In the genomic region with DNA sequence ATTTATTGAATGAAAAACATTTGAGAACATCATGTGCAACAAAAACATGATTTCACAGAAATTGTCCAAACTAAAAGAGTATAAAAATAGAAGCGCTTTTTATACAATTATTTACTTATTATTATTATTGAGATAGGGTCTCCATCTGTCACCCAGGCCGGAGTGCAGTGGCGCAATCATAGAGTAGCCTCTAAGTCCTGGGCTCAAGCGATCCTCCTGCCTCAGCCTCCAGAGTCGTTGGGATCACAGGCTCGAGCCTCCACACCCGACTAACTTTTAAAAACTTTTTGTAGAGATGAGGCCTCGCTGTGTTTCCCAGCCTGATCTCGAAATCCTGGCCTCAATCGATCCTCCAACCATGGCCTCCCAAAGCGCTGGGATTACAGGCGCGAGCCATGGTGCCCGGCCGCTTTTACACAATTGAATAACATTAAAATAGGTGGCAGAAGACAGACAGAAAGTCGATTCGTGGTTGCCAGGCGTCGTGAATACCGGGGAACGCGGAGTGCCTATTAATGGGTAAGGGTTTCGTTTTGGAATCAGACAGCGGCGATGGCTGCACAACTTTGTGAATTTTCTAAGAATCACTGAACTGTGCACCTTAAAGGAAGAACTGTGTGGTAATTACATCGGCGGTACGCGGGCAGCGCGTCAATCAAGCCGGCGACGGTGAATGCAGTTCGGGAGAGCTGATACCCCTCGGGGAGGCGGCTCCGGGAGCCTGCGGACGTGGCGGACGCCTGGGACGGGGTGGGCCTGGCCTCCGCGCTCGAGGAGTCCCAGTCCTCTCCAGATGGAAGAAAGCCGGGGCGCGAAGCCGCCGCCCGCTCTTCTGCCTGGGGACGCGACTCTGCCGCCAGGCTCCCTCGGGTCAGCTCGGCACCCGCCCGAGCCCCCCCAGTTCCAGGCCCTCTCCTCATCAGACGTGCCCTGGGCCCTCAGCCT, we compare ENCODE assay signal across 8 cellular contexts. TPM values are rescaled to one million over a fixed set of nuclear protein-coding genes. Genes with fewer than 3 reads are reported as not detected.
DNase-seq lines count a peak whose midpoint lies in the region; ATAC-seq and TF ChIP-seq lines count a peak whose summit lies in the region.

No MANE protein-coding gene starts in this region.

- no peaks in the 10 kb centered on the region for H3K36me3 Mint-ChIP-seq in osteocyte (ENCODE audit: unreplicated experiment)

- H4K20me1 ChIP-seq in OCI-LY3 (ENCODE audit: insufficient read depth, low read length) = peaks cover 34% of the 10 kb centered on the region

- peak overlapping the region; percentile 78 for H3K9ac ChIP-seq in OCI-LY3 (ENCODE audit: low read length)

- TF ChIP-seq CTCF in OCI-LY3 (IDR thresholded peaks at IDR 0.05; ENCODE audit: low read depth, low read length) = no peak
- peak in 1 of 4 experiments; percentile 23 for TF ChIP-seq CTCF in gastroesophageal sphincter (IDR thresholded peaks at IDR 0.05)
- no peak for TF ChIP-seq CTCF in osteocyte (IDR thresholded peaks at IDR 0.05)

- no peak for TF ChIP-seq EP300 in gastroesophageal sphincter (IDR thresholded peaks at IDR 0.05)

- ATAC-seq in GM18907 (IDR thresholded peaks at IDR 0.05; ENCODE audit: unreplicated experiment) = peak; percentile 37
- peak; percentile 32 for ATAC-seq in HG03139 (IDR thresholded peaks at IDR 0.05; ENCODE audit: unreplicated experiment)
- peak; percentile 66 for ATAC-seq in gastroesophageal sphincter

- peak overlapping the region; percentile 43; the same call in 1 of the 2 replicates for H2AFZ ChIP-seq in OCI-LY3 (ENCODE audit: low read depth, low read length)

- H3K4me3 Mint-ChIP-seq in osteocyte (ENCODE audit: unreplicated experiment) = peak overlapping the region; percentile 85

- H3K27ac ChIP-seq in OCI-LY3 (ENCODE audit: low read length) = peak overlapping the region; percentile 47
- peak overlapping the region; percentile 25 to 98 (median 96) for H3K27ac ChIP-seq in gastroesophageal sphincter
- H3K27ac ChIP-seq in urinary bladder (ENCODE audit: low read depth) = peak overlapping the region; percentile 98

- no peak for TF ChIP-seq POLR2A in gastroesophageal sphincter (IDR thresholded peaks at IDR 0.05)

- H3K4me3 ChIP-seq in OCI-LY3 (ENCODE audit: low read length) = peak overlapping the region; percentile 85
- peak overlapping the region; percentile 37 to 89 for H3K4me3 ChIP-seq in gastroesophageal sphincter
- H3K4me3 ChIP-seq in urinary bladder (ENCODE audit: low read depth, low read length) = peak overlapping the region; percentile 95

- DNase-seq in Ammon's horn (ENCODE audit: low spot score) (peak; percentile 38), osteocyte (ENCODE audit: extremely low spot score, unreplicated experiment) (peak; percentile 87)
- DNase-seq in activated effector memory CD4-positive, alpha-beta T cell treated with anti-CD3 and anti-CD28 coated beads, Interleukin-2, amount 50 U/mL, for 16 hours = peak; percentile 83

- no peaks in the 10 kb centered on the region for H3K9me3 ChIP-seq in OCI-LY3 (ENCODE audit: insufficient read depth, low read length)
- no peaks in the 10 kb centered on the region for H3K9me3 ChIP-seq in gastroesophageal sphincter

- H3K4me1 ChIP-seq in OCI-LY3 (ENCODE audit: low read length) = peaks cover 17% of the 10 kb centered on the region
- peaks cover 0 to 47% (median 10%) of the 10 kb centered on the region in 3 donors for H3K4me1 ChIP-seq in gastroesophageal sphincter
- H3K4me1 ChIP-seq in urinary bladder (ENCODE audit: insufficient read depth) = no peaks in the 10 kb centered on the region

- no peaks in the 10 kb centered on the region for H3K9me3 Mint-ChIP-seq in osteocyte (ENCODE audit: unreplicated experiment)

- H3K27ac Mint-ChIP-seq in osteocyte (ENCODE audit: unreplicated experiment) = peak overlapping the region; percentile 92

- WGBS in gastroesophageal sphincter (ENCODE audit: low coverage in 1 of 2), 2 donors = 14 to 23% methylated on average over 19 to 29 of the region's 60 CpGs
- WGBS in urinary bladder = 9% methylated on average over 60 of the region's 60 CpGs

- peaks cover 37% of the 10 kb centered on the region for H3K4me1 Mint-ChIP-seq in osteocyte (ENCODE audit: unreplicated experiment)

- H3K36me3 ChIP-seq in OCI-LY3 (replicated peaks; ENCODE audit: low read depth, low read length) (peaks cover 3% of the 10 kb centered on the region), gastroesophageal sphincter (no peaks in the 10 kb centered on the region), urinary bladder (ENCODE audit: insufficient read depth) (no peaks in the 10 kb centered on the region)

- peak overlapping the region; percentile 82 for H3K4me2 ChIP-seq in OCI-LY3 (ENCODE audit: low read length)

- H3K27me3 Mint-ChIP-seq in osteocyte (ENCODE audit: unreplicated experiment) = no peaks in the 10 kb centered on the region

- H3K27me3 ChIP-seq in OCI-LY3 (ENCODE audit: low read depth, low read length) = no peaks in the 10 kb centered on the region
- H3K27me3 ChIP-seq in gastroesophageal sphincter = no peaks in the 10 kb centered on the region

- H3K79me2 ChIP-seq in OCI-LY3 (ENCODE audit: low read length) = peaks cover 52% of the 10 kb centered on the region

RNA-seq across cellular contexts. Expression of a gene that starts 0.8 kb away (rescaled TPM):
- total RNA-seq in gastroesophageal sphincter (10 to 100 TPM; 39.6 to 51.2 (median 39.9) TPM), osteocyte (52.8 and 54.1 TPM in 2 replicates), urinary bladder (26.9 TPM)
- polyA plus RNA-seq in urinary bladder = 37.0 TPM

RNA-seq across cellular contexts. Expression of a gene that starts 53.4 kb away (rescaled TPM):
- total RNA-seq in gastroesophageal sphincter = 100 to 1,000 TPM in 1 of 4 donors, 10 to 100 TPM in 3; 50.9 to 111 (median 82.1) TPM
- total RNA-seq in osteocyte = 103 and 119 TPM in 2 replicates
- total RNA-seq in urinary bladder = 42.1 TPM
- 94.3 TPM for polyA plus RNA-seq in urinary bladder

Comparison
In these comparisons a context has a peak if more than half of its experiments do, and no peak if none do; other contexts are left out.
1. Peak in every context shown above with its lines: DNase-seq, ATAC-seq, H3K4me3 ChIP-seq and H3K27ac ChIP-seq.
2. H3K27ac ChIP-seq: peak in every context shown above with its lines; median percentile 98 in urinary bladder; 96 in gastroesophageal sphincter; 47 in OCI-LY3.